Comparison of ENCODE assay signal across 12 cellular contexts in genomic region chr6:157229219-157229607, GRCh38.
DNase-seq lines count a peak whose midpoint lies in the region; TF ChIP-seq lines count a peak whose summit lies in the region.
"Had no signal": no experiment of that assay in that cellular context is flagged by ENCODE, and none has a peak within 500 bp of the region (broad histone marks: within the 10 kb centered on the region; RNA-seq: fewer than 3 reads in every experiment).

No MANE protein-coding gene starts in this region.

- H3K27me3 ChIP-seq in KMS-11 (ENCODE audit: insufficient read depth, low read depth) (no peaks in the 10 kb centered on the region), hepatocyte (peaks cover 14% of the 10 kb centered on the region)
- H3K27me3 ChIP-seq: adrenal gland had no signal

- no peak overlapping the region for H3K4me3 Mint-ChIP-seq in T-helper 2 cell treated with Interferon-gamma antibody and Interleukin-4, amounts not matched to agents 5 μg/mL and 100 μg/mL, for 36 hours
- H3K4me3 Mint-ChIP-seq: stimulated activated naive B cell treated with anti-CD40 and anti-IgM and Interleukin-4, amounts not matched to agents 10 μg/mL and 1 μg/mL and 100 μg/mL, for 72 hours had no signal

- no peak for DNase-seq in T-helper 2 cell treated with Interferon-gamma antibody and Interleukin-4, amounts not matched to agents 5 μg/mL and 100 μg/mL, for 36 hours (ENCODE audit: low spot score)
- DNase-seq in T-helper 2 cell (no peak), NCI-H748 treated with DMSO at 0.1 percent for 48 hours (lab: John Stamatoyannopoulos, UW) (peak; percentile 91), mesenteric fat pad (ENCODE audit: low spot score) (peak; percentile 59), occipital lobe (lab: John Stamatoyannopoulos, UW) (no peak), H4 (ENCODE audit: low spot score) (no peak), hepatocyte (ENCODE audit: low spot score) (no peak)
- DNase-seq: NCI-H446; stimulated activated CD4-positive, alpha-beta T cell treated with anti-CD3 and anti-CD28 coated beads, Interleukin-2, amount 100 ng/mL, for 48 hours; stimulated activated naive B cell treated with anti-CD40 and anti-IgM and Interleukin-4, amounts not matched to agents 10 μg/mL and 1 μg/mL and 100 μg/mL, for 72 hours had no signal

- H3K27ac Mint-ChIP-seq in T-helper 2 cell treated with Interferon-gamma antibody and Interleukin-4, amounts not matched to agents 5 μg/mL and 100 μg/mL, for 36 hours, result peak overlapping the region; percentile 55
- H3K27ac Mint-ChIP-seq: stimulated activated naive B cell treated with anti-CD40 and anti-IgM and Interleukin-4, amounts not matched to agents 10 μg/mL and 1 μg/mL and 100 μg/mL, for 72 hours had no signal

- H3K27me3 Mint-ChIP-seq in T-helper 2 cell treated with Interferon-gamma antibody and Interleukin-4, amounts not matched to agents 5 μg/mL and 100 μg/mL, for 36 hours (ENCODE audit: low read depth), result peaks cover 21% of the 10 kb centered on the region

- H3K36me3 ChIP-seq in KMS-11 (ENCODE audit: insufficient read depth), result no peaks in the 10 kb centered on the region
- H3K36me3 ChIP-seq in hepatocyte (replicated peaks; ENCODE audit: insufficient read depth, low read depth), result no peaks in the 10 kb centered on the region
- H3K36me3 ChIP-seq: adrenal gland had no signal

- H3K9me3 Mint-ChIP-seq in T-helper 2 cell treated with Interferon-gamma antibody and Interleukin-4, amounts not matched to agents 5 μg/mL and 100 μg/mL, for 36 hours, result no peaks in the 10 kb centered on the region
- H3K9me3 Mint-ChIP-seq: stimulated activated naive B cell treated with anti-CD40 and anti-IgM and Interleukin-4, amounts not matched to agents 10 μg/mL and 1 μg/mL and 100 μg/mL, for 72 hours had no signal

- no peak overlapping the region for H3K9ac ChIP-seq in KMS-11

- no peak overlapping the region for H3K4me3 ChIP-seq in KMS-11 (IDR thresholded peaks at IDR 0.05; ENCODE audit: insufficient read depth, low read depth, low read length)
- H3K4me3 ChIP-seq in hepatocyte, result no peak overlapping the region
- H3K4me3 ChIP-seq: adrenal gland had no signal

- no peaks in the 10 kb centered on the region for H3K9me3 ChIP-seq in hepatocyte (ENCODE audit: low read depth)
- H3K9me3 ChIP-seq: adrenal gland had no signal

- H3K27ac ChIP-seq in KMS-11, result peak overlapping the region; percentile 50; the same call in 1 of the 2 replicates
- H3K27ac ChIP-seq in hepatocyte, result no peak overlapping the region

- H2AFZ ChIP-seq in KMS-11 (ENCODE audit: low read depth), result peak overlapping the region; percentile 11; the same call in 1 of the 2 replicates
- no peak overlapping the region for H2AFZ ChIP-seq in hepatocyte

- H3K4me1 ChIP-seq in KMS-11 (ENCODE audit: low read depth, poor library complexity, severe bottlenecking) (peaks cover 32% of the 10 kb centered on the region), hepatocyte (ENCODE audit: insufficient read depth) (no peaks in the 10 kb centered on the region)

- no peaks in the 10 kb centered on the region for H3K36me3 Mint-ChIP-seq in T-helper 2 cell treated with Interferon-gamma antibody and Interleukin-4, amounts not matched to agents 5 μg/mL and 100 μg/mL, for 36 hours (ENCODE audit: low read depth)
- H3K36me3 Mint-ChIP-seq: stimulated activated naive B cell treated with anti-CD40 and anti-IgM and Interleukin-4, amounts not matched to agents 10 μg/mL and 1 μg/mL and 100 μg/mL, for 72 hours had no signal

- H3K79me2 ChIP-seq in KMS-11 (ENCODE audit: insufficient read depth, low read depth), result no peaks in the 10 kb centered on the region
- H3K79me2 ChIP-seq in hepatocyte, result no peaks in the 10 kb centered on the region

- peaks cover 29% of the 10 kb centered on the region for H3K4me1 Mint-ChIP-seq in T-helper 2 cell treated with Interferon-gamma antibody and Interleukin-4, amounts not matched to agents 5 μg/mL and 100 μg/mL, for 36 hours (ENCODE audit: low read depth)

- peak overlapping the region; percentile 73 for H3K4me2 ChIP-seq in KMS-11
- H3K4me2 ChIP-seq in hepatocyte, result no peak overlapping the region

- 60% methylated on average over 7 of the region's 7 CpGs for WGBS in hepatocyte (ENCODE audit: low lambda C conversion rate, missing lambda C conversion rate)

- H4K20me1 ChIP-seq in KMS-11 (ENCODE audit: insufficient read depth) (no peaks in the 10 kb centered on the region), hepatocyte (ENCODE audit: insufficient read depth, poor library complexity, severe bottlenecking) (no peaks in the 10 kb centered on the region)

- no peaks in the 10 kb centered on the region for H3K9me2 ChIP-seq in hepatocyte (replicated peaks; ENCODE audit: insufficient read depth)

- TF ChIP-seq CTCF in KMS-11 (conservative IDR thresholded peaks at IDR 0.05; ENCODE audit: low read depth, low read length) (no peak), hepatocyte (IDR thresholded peaks at IDR 0.05; ENCODE audit: poor library complexity) (no peak)

Comparison
In these comparisons a context has a peak if more than half of its experiments do, and no peak if none do; other contexts are left out.
1. DNase-seq: peak in NCI-H748 treated with DMSO at 0.1 percent for 48 hours (single experiment) and mesenteric fat pad (single experiment); none in T-helper 2 cell treated with Interferon-gamma antibody and Interleukin-4, amounts not matched to agents 5 μg/mL and 100 μg/mL, for 36 hours (single experiment), T-helper 2 cell (0 of 5), occipital lobe (single experiment), H4 (single experiment) and hepatocyte (single experiment).